Comparison of ENCODE assay signal across 2 cellular contexts in genomic region chr3:123365450-123366143, GRCh38.
TF ChIP-seq lines count a peak whose summit lies in the region.

No MANE protein-coding gene starts in this region.

TF ChIP-seq in A549, 52 proteins besides CTCF, POLR2A, EP300 and RAD21 (continued from another document):
- TF ChIP-seq PBX3 (IDR thresholded peaks at IDR 0.05): no peak

TF ChIP-seq in HCT116, 20 proteins besides CTCF, POLR2A, EP300 and RAD21 (continued from another document):
- no peak for TF ChIP-seq REST (IDR thresholded peaks at IDR 0.05; ENCODE audit: low read depth)
- no peak for TF ChIP-seq SP1 (IDR thresholded peaks at IDR 0.05; ENCODE audit: low read depth)
- no peak for TF ChIP-seq ELF1 (IDR thresholded peaks at IDR 0.05; ENCODE audit: borderline replicate concordance, low read depth)
- no peak for TF ChIP-seq ZNF274 (IDR thresholded peaks at IDR 0.05; ENCODE audit: low read depth, low read length)
- TF ChIP-seq EZH2phosphoT487 (IDR thresholded peaks at IDR 0.05; ENCODE audit: borderline replicate concordance): no peak
- TF ChIP-seq, protein P1, sequence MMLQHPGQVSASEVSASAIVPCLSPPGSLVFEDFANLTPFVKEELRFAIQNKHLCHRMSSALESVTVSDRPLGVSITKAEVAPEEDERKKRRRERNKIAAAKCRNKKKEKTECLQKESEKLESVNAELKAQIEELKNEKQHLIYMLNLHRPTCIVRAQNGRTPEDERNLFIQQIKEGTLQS (IDR thresholded peaks at IDR 0.05): no peak
- TF ChIP-seq EGR1 (IDR thresholded peaks at IDR 0.05; ENCODE audit: low read depth): no peak
- no peak for TF ChIP-seq YY1 (IDR thresholded peaks at IDR 0.05; ENCODE audit: extremely low read depth, insufficient replicate concordance, low read depth, low read length)
- TF ChIP-seq JUND (IDR thresholded peaks at IDR 0.05): no peak
- TF ChIP-seq SIN3A (IDR thresholded peaks at IDR 0.05; ENCODE audit: low read depth): no peak
- no peak for TF ChIP-seq CBX3 (IDR thresholded peaks at IDR 0.05; ENCODE audit: low read depth)
